ENCODE assay signal across 8 cellular contexts in genomic region chr1:119631433-119632102, GRCh38. TPM values are rescaled to one million over a fixed set of nuclear protein-coding genes. Genes with fewer than 3 reads are reported as not detected.
DNase-seq lines count a peak whose midpoint lies in the region; ATAC-seq and TF ChIP-seq lines count a peak whose summit lies in the region.

No MANE protein-coding gene starts in this region.

- 0 out of 2 replicates have a peak overlapping the region, but pooled peaks have one; percentile 26 for H2AFZ ChIP-seq in SK-N-SH (ENCODE audit: low read depth)

- H3K4me1 ChIP-seq in SK-N-SH (ENCODE audit: control insufficient read depth in 1 of 2, insufficient read depth in 2 of 2, low read depth in 1 of 2, low read length in 1 of 2) (peaks cover 22 to 28% of the 10 kb centered on the region in 2 experiments), foreskin keratinocyte (peaks cover 13% of the 10 kb centered on the region)
- no peaks in the 10 kb centered on the region for H3K4me1 ChIP-seq in CD8-positive, alpha-beta memory T cell (ENCODE audit: insufficient read depth, low read length)

- no peak for TF ChIP-seq CTCF in SK-N-SH (IDR thresholded peaks at IDR 0.05)
- no peak for TF ChIP-seq CTCF in foreskin keratinocyte (conservative IDR thresholded peaks at IDR 0.05)
- TF ChIP-seq CTCF in omental fat pad (IDR thresholded peaks at IDR 0.05) = no peak

- peaks cover 7% of the 10 kb centered on the region for H3F3A ChIP-seq in SK-N-SH (replicated peaks; ENCODE audit: insufficient read depth)

- ATAC-seq in HG02571 (IDR thresholded peaks at IDR 0.05; ENCODE audit: unreplicated experiment) = peak; percentile 42
- ATAC-seq in foreskin keratinocyte = peak; percentile 89
- peak; percentile 87 for ATAC-seq in omental fat pad (ENCODE audit: low FRiP score)

- peak overlapping the region; percentile 72 for H3K4me2 ChIP-seq in SK-N-SH

- H3K79me2 ChIP-seq in SK-N-SH (ENCODE audit: insufficient read depth) = peaks cover 91% of the 10 kb centered on the region

- peaks cover 0 to 2% (median 0%) of the 10 kb centered on the region in 5 donors for H3K9me3 Mint-ChIP-seq in CD8-positive, alpha-beta memory T cell

- DNase-seq in AG20443 (ENCODE audit: low spot score) (peak; percentile 91), SK-N-SH (peak; percentile 96), foreskin keratinocyte (no peak), omental fat pad (ENCODE audit: low spot score) (peak; percentile 52)
- no peak for DNase-seq in stimulated activated naive CD4-positive, alpha-beta T cell treated with Interleukin-2 at 50 U/mL for 16 hours (lab: John Stamatoyannopoulos, UW)
- no peak for DNase-seq in CD8-positive, alpha-beta memory T cell
- DNase-seq in stimulated activated CD4-positive, alpha-beta T cell treated with anti-CD3 and anti-CD28 coated beads, Interleukin-15, amount 100 ng/mL, for 24 hours = no peak

- H3K36me3 Mint-ChIP-seq in CD8-positive, alpha-beta memory T cell = peaks cover 0 to 1% (median 0%) of the 10 kb centered on the region in 3 donors

- peaks cover 60% of the 10 kb centered on the region for H4K20me1 ChIP-seq in SK-N-SH (ENCODE audit: insufficient read depth)

- TF ChIP-seq EP300 in SK-N-SH (IDR thresholded peaks at IDR 0.05; ENCODE audit: borderline replicate concordance in 1 of 2, low read depth in 1 of 2, low read length in 1 of 2) = peak; percentile 61 to 78

- CTCF ChIA-PET in SK-N-SH (lab: Yijun Ruan, JAX) = interaction anchor here (0.7 to 9.0 kb wide), 8 partner anchors 11 to 43 kb away, joined by 3 to 63 read pairs (median 13); partner anchors contain the start of gene ZNF697
- CTCF ChIA-PET in CD8-positive, alpha-beta memory T cell (lab: Charles Lee) = no interaction called here

- H3K27me3 ChIP-seq in SK-N-SH (ENCODE audit: insufficient read depth) (no peaks in the 10 kb centered on the region), foreskin keratinocyte (no peaks in the 10 kb centered on the region)
- H3K27me3 ChIP-seq in CD8-positive, alpha-beta memory T cell (ENCODE audit: insufficient read depth, low read length, poor library complexity, severe bottlenecking) = no peaks in the 10 kb centered on the region

- H3K9ac ChIP-seq in SK-N-SH = peak overlapping the region; percentile 21; the same call in 1 of the 2 replicates

- H3K27ac ChIP-seq in SK-N-SH (ENCODE audit: low read depth in 2 of 2, low read length in 1 of 2) (peak overlapping the region; percentile 58 to 67), foreskin keratinocyte (no peak overlapping the region)
- H3K27ac ChIP-seq in CD8-positive, alpha-beta memory T cell (ENCODE audit: low read depth, low read length) = no peak overlapping the region

- no peaks in the 10 kb centered on the region for H3K9me2 ChIP-seq in SK-N-SH

- no peaks in the 10 kb centered on the region for H3K4me1 Mint-ChIP-seq in CD8-positive, alpha-beta memory T cell

- peaks cover 36 to 71% of the 10 kb centered on the region in 2 donors for H3K27me3 Mint-ChIP-seq in CD8-positive, alpha-beta memory T cell

- H3K4me3 Mint-ChIP-seq in CD8-positive, alpha-beta memory T cell = no peak overlapping the region

- peak; percentile 16; the same call in 1 of the 2 replicates for TF ChIP-seq RAD21 in SK-N-SH (IDR thresholded peaks at IDR 0.05; ENCODE audit: low read length)

- peak overlapping the region in 1 of 2 experiments; percentile 24; a peak in 2 of 4 replicates for H3K4me3 ChIP-seq in SK-N-SH (ENCODE audit: low read depth in 2 of 2, low read length in 1 of 2)
- H3K4me3 ChIP-seq in CD8-positive, alpha-beta memory T cell (ENCODE audit: low read length) = no peak overlapping the region

- WGBS in SK-N-SH (ENCODE audit: low lambda C conversion rate) = 24% methylated on average over 10 of the region's 37 CpGs

- POLR2A ChIA-PET in SK-N-SH (lab: Yijun Ruan, JAX) = interaction anchor here (1.6 kb wide), 1 partner anchor 16 kb away, joined by 7 read pairs; the partner anchor contains the start of gene ZNF697
- POLR2A ChIA-PET in CD8-positive, alpha-beta memory T cell (lab: Charles Lee) = no interaction called here

- no peaks in the 10 kb centered on the region for H3K9me3 ChIP-seq in SK-N-SH
- no peaks in the 10 kb centered on the region for H3K9me3 ChIP-seq in CD8-positive, alpha-beta memory T cell (ENCODE audit: low read length)

- no peak overlapping the region for H3K27ac Mint-ChIP-seq in CD8-positive, alpha-beta memory T cell

- H3K36me3 ChIP-seq in SK-N-SH (replicated peaks in 1 of 2; ENCODE audit: control insufficient read depth in 1 of 2, insufficient read depth in 2 of 2, low read length in 1 of 2) = peaks cover 2 to 11% of the 10 kb centered on the region in 2 experiments
- H3K36me3 ChIP-seq in CD8-positive, alpha-beta memory T cell (ENCODE audit: insufficient read depth, low read length) = no peaks in the 10 kb centered on the region

TF ChIP-seq in SK-N-SH, 30 proteins besides CTCF, POLR2A, EP300 and RAD21 (continues in another document):
- peak; percentile 42; the same call in 1 of the 2 replicates for TF ChIP-seq RXRA (IDR thresholded peaks at IDR 0.05; ENCODE audit: borderline replicate concordance, low read depth)
- no peak for TF ChIP-seq TAF1 (IDR thresholded peaks at IDR 0.05; ENCODE audit: borderline replicate concordance, low read depth, low read length)
- TF ChIP-seq RCOR1 (IDR thresholded peaks at IDR 0.05; ENCODE audit: low read length) = peak; percentile 49; the same call in 1 of the 2 replicates
- peak; percentile 59 for TF ChIP-seq PBX3 (IDR thresholded peaks at IDR 0.05)
- no peak for TF ChIP-seq GABPA (IDR thresholded peaks at IDR 0.05; ENCODE audit: low read depth)
- 0 out of 2 replicates have a peak, but pooled peaks have one; percentile 2 for TF ChIP-seq SMC3 (IDR thresholded peaks at IDR 0.05; ENCODE audit: low read depth, low read length)
- TF ChIP-seq MEF2A (IDR thresholded peaks at IDR 0.05; ENCODE audit: borderline replicate concordance, low read depth) = peak; percentile 13; the same call in 1 of the 2 replicates
- TF ChIP-seq SIN3A (IDR thresholded peaks at IDR 0.05; ENCODE audit: borderline replicate concordance, low read depth, low read length) = peak; percentile 72; the same call in 1 of the 2 replicates
- TF ChIP-seq MXI1 (IDR thresholded peaks at IDR 0.05; ENCODE audit: low read depth, low read length) = peak; percentile 94
- peak; percentile 83 for TF ChIP-seq MAX (IDR thresholded peaks at IDR 0.05; ENCODE audit: low read depth)
- peak; percentile 98 for TF ChIP-seq NFIC (IDR thresholded peaks at IDR 0.05; ENCODE audit: borderline replicate concordance)
- peak; percentile 86 for TF ChIP-seq USF1 (IDR thresholded peaks at IDR 0.05; ENCODE audit: borderline replicate concordance, low read depth)
- TF ChIP-seq TCF12 (IDR thresholded peaks at IDR 0.05) = peak; percentile 45; the same call in 1 of the 2 replicates
- TF ChIP-seq REST (IDR thresholded peaks at IDR 0.05; ENCODE audit: low read depth, low read length) = no peak

RNA-seq across cellular contexts. Expression of gene ZNF697, which starts 16.5 kb away (rescaled TPM):
- polyA plus RNA-seq in SK-N-SH (2012; rRNA removed) (3.4 and 4.1 TPM in 2 replicates), foreskin keratinocyte (2.1 TPM in 2 replicates)
- 4.6 and 4.8 TPM in 2 replicates for polyA plus RNA-seq in SK-N-SH (2012; cell fraction: cytosol; rRNA removed)
- polyA plus RNA-seq in SK-N-SH (2012; cell fraction: nucleus; rRNA removed) = 5.4 and 7.5 TPM in 2 replicates
- total RNA-seq in foreskin keratinocyte (6.7 and 7.7 TPM in 2 replicates), omental fat pad (10 to 100 TPM in 1 of 4 donors, 1 to 10 TPM in 3; 6.5 to 13.1 (median 8.8) TPM)
- under 1 TPM; 0.72 to 0.78 TPM for total RNA-seq in CD8-positive, alpha-beta memory T cell
- polyA plus RNA-seq in CD8-positive, alpha-beta memory T cell = not detected

Comparison
In these comparisons a context has a peak if more than half of its experiments do, and no peak if none do; other contexts are left out.
1. DNase-seq: peak in AG20443 (single experiment), SK-N-SH (single experiment) and omental fat pad (single experiment); none in foreskin keratinocyte (0 of 2), stimulated activated naive CD4-positive, alpha-beta T cell treated with Interleukin-2 at 50 U/mL for 16 hours (single experiment), CD8-positive, alpha-beta memory T cell (0 of 5) and stimulated activated CD4-positive, alpha-beta T cell treated with anti-CD3 and anti-CD28 coated beads, Interleukin-15, amount 100 ng/mL, for 24 hours (single experiment).
2. H3K27ac ChIP-seq: peak in SK-N-SH (2 of 2); none in foreskin keratinocyte (single experiment) and CD8-positive, alpha-beta memory T cell (single experiment).
3. Peak in every context shown above with its lines, with median percentiles within 50 percentile points of each other: ATAC-seq.